ENCODE assay signal across 16 cellular contexts in genomic region chr9:33106372-33106771, GRCh38. TPM values are rescaled to one million over a fixed set of nuclear protein-coding genes. Genes with fewer than 3 reads are reported as not detected.
DNase-seq lines count a peak whose midpoint lies in the region; ATAC-seq, FAIRE-seq and TF ChIP-seq lines count a peak whose summit lies in the region.
"Had no signal": no experiment of that assay in that cellular context is flagged by ENCODE, and none has a peak within 500 bp of the region (broad histone marks: within the 10 kb centered on the region; RNA-seq: fewer than 3 reads in every experiment).

No MANE protein-coding gene starts in this region.

- H3K36me3 ChIP-seq in right lobe of liver (peaks cover 0 to 16% (median 5%) of the 10 kb centered on the region in 4 donors), HepG2 (replicated peaks in 1 of 2; ENCODE audit: control insufficient read depth in 1 of 2, insufficient read depth in 2 of 2, low read length in 2 of 2) (no peaks in the 10 kb centered on the region), endodermal cell (ENCODE audit: control insufficient read depth, insufficient read depth, low read length) (peaks cover 7% of the 10 kb centered on the region), neural progenitor cell (no peaks in the 10 kb centered on the region)

- H3K4me1 Mint-ChIP-seq in endodermal cell (peaks cover 16% of the 10 kb centered on the region), neural progenitor cell (peaks cover 6% of the 10 kb centered on the region)

- H3K4me2 ChIP-seq in HepG2 (ENCODE audit: low read depth, low read length) (no peak overlapping the region), neural progenitor cell (no peak overlapping the region)

- TF ChIP-seq POLR2A in right lobe of liver (IDR thresholded peaks at IDR 0.05) (no peak), HepG2 (IDR thresholded peaks at IDR 0.05; ENCODE audit: insufficient read depth in 1 of 2, low read depth in 2 of 2, low read length in 2 of 2) (no peak)

- H4K20me1 ChIP-seq in HepG2 (ENCODE audit: insufficient read depth, low read length), result no peaks in the 10 kb centered on the region
- no peaks in the 10 kb centered on the region for H4K20me1 ChIP-seq in neural progenitor cell (ENCODE audit: low read depth)

- no peak for TF ChIP-seq CTCF in right lobe of liver (IDR thresholded peaks at IDR 0.05)
- no peak for TF ChIP-seq CTCF in HepG2 (CRISPR knock-in tag; IDR thresholded peaks at IDR 0.05)
- no peak for TF ChIP-seq CTCF in endodermal cell (conservative IDR thresholded peaks at IDR 0.05)
- TF ChIP-seq CTCF in neural progenitor cell (IDR thresholded peaks at IDR 0.05), result no peak

- no peak for FAIRE-seq in HepG2 (lab: Jason Lieb, UNC)

- peak overlapping the region in 2 of 3 donors; percentile 51 to 60 for H3K27ac ChIP-seq in right lobe of liver
- no peak overlapping the region for H3K27ac ChIP-seq in HepG2 (ENCODE audit: extremely low read length, insufficient read depth, low read length)
- no peak overlapping the region for H3K27ac ChIP-seq in endodermal cell (ENCODE audit: low read depth, low read length)
- H3K27ac ChIP-seq in neural progenitor cell, result no peak overlapping the region

- H3K79me2 ChIP-seq in HepG2 (ENCODE audit: insufficient read depth, low read length) (no peaks in the 10 kb centered on the region), neural progenitor cell (ENCODE audit: low read depth) (no peaks in the 10 kb centered on the region)

- H3K27ac Mint-ChIP-seq in endodermal cell (peak overlapping the region; percentile 52), neural progenitor cell (no peak overlapping the region)
- H3K27ac Mint-ChIP-seq: T-cell had no signal

- H3K4me3 ChIP-seq in right lobe of liver, result no peak overlapping the region
- H3K4me3 ChIP-seq in HepG2 (replicated peaks in 1 of 3; ENCODE audit: insufficient read depth in 1 of 3, low read depth in 2 of 3, low read length in 3 of 3), result no peak overlapping the region
- H3K4me3 ChIP-seq in endodermal cell (ENCODE audit: low read length), result no peak overlapping the region
- no peak overlapping the region for H3K4me3 ChIP-seq in neural progenitor cell
- H3K4me3 ChIP-seq: vagina had no signal

- H2AFZ ChIP-seq in HepG2 (ENCODE audit: low read length), result no peak overlapping the region
- H2AFZ ChIP-seq in neural progenitor cell (replicated peaks), result peak overlapping the region; percentile 20

- ATAC-seq in right lobe of liver (peak; percentile 19 to 48 (median 33)), HepG2 (no peak), HG02610 (IDR thresholded peaks at IDR 0.05; ENCODE audit: unreplicated experiment) (no peak)
- ATAC-seq: T-cell had no signal

- H3K9ac ChIP-seq in HepG2 (ENCODE audit: insufficient read depth, low read depth, low read length), result no peak overlapping the region
- no peak overlapping the region for H3K9ac ChIP-seq in endodermal cell (ENCODE audit: extremely low read depth, low read length, poor library complexity, severe bottlenecking)
- no peak overlapping the region for H3K9ac ChIP-seq in neural progenitor cell

- H3K27me3 ChIP-seq in right lobe of liver (no peaks in the 10 kb centered on the region), HepG2 (ENCODE audit: control insufficient read depth in 1 of 2, insufficient read depth in 2 of 2, low read length in 2 of 2) (peaks cover 0 to under 1% of the 10 kb centered on the region in 2 experiments; a peak in 2 of 5 replicates), endodermal cell (ENCODE audit: control insufficient read depth, insufficient read depth, low read length, poor library complexity, severe bottlenecking) (no peaks in the 10 kb centered on the region), neural progenitor cell (no peaks in the 10 kb centered on the region)
- H3K27me3 ChIP-seq: vagina had no signal

- H3K4me3 Mint-ChIP-seq in endodermal cell (no peak overlapping the region), neural progenitor cell (no peak overlapping the region)
- H3K4me3 Mint-ChIP-seq: T-cell had no signal

- H3K4me1 ChIP-seq in right lobe of liver (peaks cover 0 to 24% (median 5%) of the 10 kb centered on the region in 4 donors), HepG2 (ENCODE audit: insufficient read depth, low read length) (peaks cover 27% of the 10 kb centered on the region), endodermal cell (ENCODE audit: control insufficient read depth, insufficient read depth, low read length) (peaks cover 4% of the 10 kb centered on the region), neural progenitor cell (peaks cover 10% of the 10 kb centered on the region)

- no peaks in the 10 kb centered on the region for H3K9me3 Mint-ChIP-seq in endodermal cell
- no peaks in the 10 kb centered on the region for H3K9me3 Mint-ChIP-seq in neural progenitor cell
- H3K9me3 Mint-ChIP-seq: T-cell had no signal

- H3K9me3 ChIP-seq in right lobe of liver (no peaks in the 10 kb centered on the region), HepG2 (ENCODE audit: low read length) (no peaks in the 10 kb centered on the region), endodermal cell (ENCODE audit: control insufficient read depth, low read length) (no peaks in the 10 kb centered on the region), neural progenitor cell (ENCODE audit: low read depth) (no peaks in the 10 kb centered on the region)
- H3K9me3 ChIP-seq: vagina had no signal

- 51% methylated on average over 3 of the region's 4 CpGs for WGBS in right lobe of liver (ENCODE audit: insufficient coverage, low coverage, low lambda C conversion rate, missing lambda C conversion rate)
- 46% methylated on average over 4 of the region's 4 CpGs for WGBS in HepG2 (ENCODE audit: low lambda C conversion rate)
- 87 to 92% methylated on average over 2 to 4 of the region's 4 CpGs for WGBS in endodermal cell (ENCODE audit: insufficient coverage in 1 of 2, insufficient read length in 1 of 2), 2 experiments

- POLR2A ChIA-PET in HepG2 (lab: Yijun Ruan, JAX), result no interaction called here

- no peaks in the 10 kb centered on the region for H3K27me3 Mint-ChIP-seq in endodermal cell (ENCODE audit: insufficient read depth)
- peaks cover 2% of the 10 kb centered on the region for H3K27me3 Mint-ChIP-seq in neural progenitor cell (ENCODE audit: insufficient read depth, low read depth)
- H3K27me3 Mint-ChIP-seq: T-cell had no signal

- TF ChIP-seq EP300 in HepG2 (IDR thresholded peaks at IDR 0.05; ENCODE audit: low read depth in 2 of 2, low read length in 2 of 2) (no peak), HepG2 (CRISPR knock-in tag; IDR thresholded peaks at IDR 0.05; ENCODE audit: borderline replicate concordance) (no peak)

- in situ Hi-C loops in HepG2 (cut with HindIII; ENCODE audit: extremely low pct_ligation_motif_present, low pct_unique_long_range_greater_than_20kb), result no loop called here

- H3K36me3 Mint-ChIP-seq in endodermal cell (ENCODE audit: low read depth) (peaks cover 2% of the 10 kb centered on the region), neural progenitor cell (no peaks in the 10 kb centered on the region)

- BruUV-seq in HepG2 (replicated peaks; lab: Mats Ljungman, UMichigan), result no TSS peak

- CTCF ChIA-PET in HepG2 (lab: Yijun Ruan, JAX; ENCODE audit: low intra/inter-chr PET ratio, low total read pairs), result no interaction called here

- H3F3A ChIP-seq in neural progenitor cell (ENCODE audit: low read depth), result no peaks in the 10 kb centered on the region

- intact Hi-C loops in right lobe of liver (cut with DNase I), result no loop called here
- intact Hi-C loops in HepG2 (cut with micrococcal nuclease; ENCODE audit: unreplicated experiment), result no loop called here

- no peak for TF ChIP-seq RAD21 in HepG2 (CRISPR knock-in tag; IDR thresholded peaks at IDR 0.05)

- DNase-seq in right lobe of liver, result no peak
- no peak for DNase-seq in HepG2 (ENCODE audit: low spot score)
- DNase-seq in endodermal cell, result no peak
- DNase-seq in neural progenitor cell (ENCODE audit: low spot score), result no peak
- peak; percentile 31 for DNase-seq in ureter (ENCODE audit: low spot score)
- DNase-seq in activated CD4-positive, alpha-beta T cell treated with anti-CD3 and anti-CD28 coated beads for 1 hour, result no peak
- DNase-seq in NK-92 (lab: John Stamatoyannopoulos, UW; ENCODE audit: unreplicated experiment), result no peak
- DNase-seq: activated CD4-positive, CD25-positive, alpha-beta regulatory T cell treated with anti-CD3 and anti-CD28 coated beads, Interleukin-2, amount 50 U/mL, for 72 hours; DMS79; effector CD4-positive, alpha-beta T cell; glutamatergic neuron; NCI-H1105; NCI-H345; T-cell had no signal

TF ChIP-seq in HepG2, 621 proteins besides CTCF, POLR2A, EP300 and RAD21 (continues in another document):
- TF ChIP-seq HOXA5 (CRISPR knock-in tag; IDR thresholded peaks at IDR 0.05), result no peak
- TF ChIP-seq CENPX (CRISPR knock-in tag; IDR thresholded peaks at IDR 0.05), result no peak
- TF ChIP-seq SMAD3 (CRISPR knock-in tag; IDR thresholded peaks at IDR 0.05), result no peak
- no peak for TF ChIP-seq KDM2A (CRISPR knock-in tag; IDR thresholded peaks at IDR 0.05; ENCODE audit: borderline replicate concordance, low read depth)

RNA-seq across cellular contexts. Expression of gene SMU1, which starts 29.9 kb away (rescaled TPM):
- total RNA-seq in right lobe of liver, result 10 to 100 TPM in 2 of 6 experiments, 1 to 10 TPM in 4; 7.0 to 10.4 (median 8.5) TPM
- total RNA-seq in HepG2 (2016; rRNA removed; fragmentation: Illumina TruSeq; extraction: Trizol), result 36.6 and 51.5 TPM in 2 replicates
- 3.1 and 3.9 TPM in 2 replicates for total RNA-seq in HepG2 (2016; cell fraction: cytosol; rRNA removed; fragmentation: Illumina TruSeq; extraction: Trizol; ENCODE audit: low read depth)
- total RNA-seq in HepG2 (2016; cell fraction: insoluble cytoplasmic fraction; rRNA removed; fragmentation: Illumina TruSeq; extraction: Trizol), result 36.2 and 50.8 TPM in 2 replicates
- total RNA-seq in HepG2 (2016; cell fraction: membrane; rRNA removed; fragmentation: Illumina TruSeq; extraction: Trizol), result 8.5 and 9.5 TPM in 2 replicates
- 17.2 and 19.0 TPM in 2 replicates for total RNA-seq in HepG2 (2016; cell fraction: nucleus; rRNA removed; fragmentation: Illumina TruSeq; extraction: Trizol)
- polyA plus RNA-seq in HepG2 (2011; rRNA removed), result 12.4 and 12.9 TPM in 2 replicates
- 7.3 and 9.6 TPM in 2 replicates for polyA plus RNA-seq in HepG2 (2011; cell fraction: cytosol; rRNA removed)
- 4.2 and 5.2 TPM in 2 replicates for polyA plus RNA-seq in HepG2 (2011; cell fraction: nucleus; rRNA removed)
- polyA plus RNA-seq in HepG2 (2012), result 10.5 and 14.2 TPM in 2 replicates
- 1.4 and 1.8 TPM in 2 replicates for polyA plus RNA-seq in HepG2 (2016; cell fraction: cytosol; fragmentation: Illumina TruSeq; extraction: Trizol; ENCODE audit: low read depth)
- polyA plus RNA-seq in HepG2 (2016; cell fraction: insoluble cytoplasmic fraction; fragmentation: Illumina TruSeq; extraction: Trizol; ENCODE audit: low read depth), result 30.6 and 31.7 TPM in 2 replicates
- polyA plus RNA-seq in HepG2 (2016; cell fraction: membrane; fragmentation: Illumina TruSeq; extraction: Trizol; ENCODE audit: low read depth), result 2.9 and 3.4 TPM in 2 replicates
- 15.2 TPM in 2 replicates for polyA plus RNA-seq in HepG2 (2016; cell fraction: nucleus; fragmentation: Illumina TruSeq; extraction: Trizol; ENCODE audit: insufficient read depth, low read depth)
- polyA minus RNA-seq in HepG2 (2011; rRNA and poly(A)+ RNA removed; ENCODE audit: low replicate concordance), result 13.5 and 23.0 TPM in 2 replicates
- 13.7 and 17.2 TPM in 2 replicates for polyA minus RNA-seq in HepG2 (2011; cell fraction: cytosol; rRNA and poly(A)+ RNA removed)
- 13.6 and 16.0 TPM in 2 replicates for polyA minus RNA-seq in HepG2 (2011; cell fraction: nucleus; rRNA and poly(A)+ RNA removed)
- total RNA-seq in endodermal cell, result 10 to 100 TPM; 25.0 to 28.7 TPM
- 19.6 TPM for polyA plus RNA-seq in endodermal cell (2013, experiment 1 of 2)
- polyA plus RNA-seq in endodermal cell (2013, experiment 2 of 2), result 18.3 TPM
- total RNA-seq in neural progenitor cell (ENCODE audit: low replicate concordance), result 28.6 and 34.9 TPM in 2 replicates
- 22.8 TPM for total RNA-seq in ureter

Comparison
In these comparisons a context has a peak if more than half of its experiments do, and no peak if none do; other contexts are left out.
1. ATAC-seq: peak in right lobe of liver (4 of 4); none in HepG2 (single experiment) and HG02610 (single experiment).
2. H3K27ac ChIP-seq: peak in right lobe of liver (2 of 3); none in HepG2 (single experiment), endodermal cell (single experiment) and neural progenitor cell (single experiment).